1 cellular context compared by ENCODE assay signal in the genomic region with DNA sequence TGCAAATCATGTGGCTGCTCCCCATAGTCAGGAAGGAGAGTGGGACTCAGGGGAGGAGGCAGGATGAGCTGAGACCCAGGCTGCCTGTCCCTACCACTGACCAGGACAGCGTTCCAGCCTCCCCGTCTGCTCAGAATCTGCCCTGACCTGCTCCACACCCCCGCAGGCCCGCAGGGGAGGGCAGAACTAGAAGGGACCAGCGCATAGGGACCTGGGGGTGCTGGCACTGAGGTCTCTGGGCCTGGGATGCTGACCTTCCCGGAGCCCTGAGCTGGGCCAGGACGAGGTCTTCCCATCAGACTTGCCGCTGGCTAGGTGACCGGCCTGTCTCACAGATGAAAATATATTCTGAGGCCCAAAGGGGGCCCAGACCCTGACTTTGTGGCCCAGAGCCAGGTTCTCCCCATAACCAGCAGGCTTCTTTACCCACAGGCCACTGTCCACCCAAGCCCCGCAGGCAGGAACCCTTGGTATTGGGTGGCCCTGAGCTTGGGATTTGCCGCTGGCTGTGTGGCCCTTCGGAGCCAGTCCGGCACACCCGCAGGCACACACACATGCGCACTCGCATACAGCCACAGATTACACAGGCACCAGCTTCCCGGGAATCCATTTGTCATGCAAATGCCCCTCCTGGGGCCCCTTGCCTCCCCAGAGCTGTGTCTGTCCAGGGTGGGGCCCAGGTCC.
A peak's percentile ranks its signal among the peaks of the same experiment; 100 is the strongest.
TF ChIP-seq lines count a peak whose summit lies in the region.

No MANE protein-coding gene starts in this region.

TF ChIP-seq in HepG2, 621 proteins besides CTCF, POLR2A, EP300 and RAD21 (continued from another document and continues in another):
- TF ChIP-seq, protein P1, sequence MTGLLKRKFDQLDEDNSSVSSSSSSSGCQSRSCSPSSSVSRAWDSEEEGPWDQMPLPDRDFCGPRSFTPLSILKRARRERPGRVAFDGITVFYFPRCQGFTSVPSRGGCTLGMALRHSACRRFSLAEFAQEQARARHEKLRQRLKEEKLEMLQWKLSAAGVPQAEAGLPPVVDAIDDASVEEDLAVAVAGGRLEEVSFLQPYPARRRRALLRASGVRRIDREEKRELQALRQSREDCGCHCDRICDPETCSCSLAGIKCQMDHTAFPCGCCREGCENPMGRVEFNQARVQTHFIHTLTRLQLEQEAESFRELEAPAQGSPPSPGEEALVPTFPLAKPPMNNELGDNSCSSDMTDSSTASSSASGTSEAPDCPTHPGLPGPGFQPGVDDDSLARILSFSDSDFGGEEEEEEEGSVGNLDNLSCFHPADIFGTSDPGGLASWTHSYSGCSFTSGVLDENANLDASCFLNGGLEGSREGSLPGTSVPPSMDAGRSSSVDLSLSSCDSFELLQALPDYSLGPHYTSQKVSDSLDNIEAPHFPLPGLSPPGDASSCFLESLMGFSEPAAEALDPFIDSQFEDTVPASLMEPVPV (CRISPR knock-in tag; IDR thresholded peaks at IDR 0.05) = peak; percentile 63; the same call in 1 of the 2 replicates
- TF ChIP-seq ZKSCAN1 (IDR thresholded peaks at IDR 0.05; ENCODE audit: low read length) = no peak
- no peak for TF ChIP-seq JUND (CRISPR knock-in tag; IDR thresholded peaks at IDR 0.05)
- TF ChIP-seq SOX5 (CRISPR knock-in tag; IDR thresholded peaks at IDR 0.05; ENCODE audit: borderline replicate concordance) = peak; percentile 98
- peak; percentile 65; the same call in 1 of the 2 replicates for TF ChIP-seq PHF21A (CRISPR knock-in tag; IDR thresholded peaks at IDR 0.05)
- TF ChIP-seq ZNF891 (CRISPR knock-in tag; IDR thresholded peaks at IDR 0.05) = no peak
- peak; percentile 45; the same call in 1 of the 2 replicates for TF ChIP-seq RXRB (CRISPR knock-in tag; IDR thresholded peaks at IDR 0.05; ENCODE audit: borderline replicate concordance)
- TF ChIP-seq IRF2 (CRISPR knock-in tag; IDR thresholded peaks at IDR 0.05) = 0 out of 2 replicates have a peak, but pooled peaks have one; percentile 25
- 0 out of 2 replicates have a peak, but pooled peaks have one; percentile 61 for TF ChIP-seq ZNF567 (CRISPR knock-in tag; IDR thresholded peaks at IDR 0.05; ENCODE audit: borderline replicate concordance)
- TF ChIP-seq, protein P2, sequence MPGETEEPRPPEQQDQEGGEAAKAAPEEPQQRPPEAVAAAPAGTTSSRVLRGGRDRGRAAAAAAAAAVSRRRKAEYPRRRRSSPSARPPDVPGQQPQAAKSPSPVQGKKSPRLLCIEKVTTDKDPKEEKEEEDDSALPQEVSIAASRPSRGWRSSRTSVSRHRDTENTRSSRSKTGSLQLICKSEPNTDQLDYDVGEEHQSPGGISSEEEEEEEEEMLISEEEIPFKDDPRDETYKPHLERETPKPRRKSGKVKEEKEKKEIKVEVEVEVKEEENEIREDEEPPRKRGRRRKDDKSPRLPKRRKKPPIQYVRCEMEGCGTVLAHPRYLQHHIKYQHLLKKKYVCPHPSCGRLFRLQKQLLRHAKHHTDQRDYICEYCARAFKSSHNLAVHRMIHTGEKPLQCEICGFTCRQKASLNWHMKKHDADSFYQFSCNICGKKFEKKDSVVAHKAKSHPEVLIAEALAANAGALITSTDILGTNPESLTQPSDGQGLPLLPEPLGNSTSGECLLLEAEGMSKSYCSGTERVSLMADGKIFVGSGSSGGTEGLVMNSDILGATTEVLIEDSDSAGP (CRISPR knock-in tag; IDR thresholded peaks at IDR 0.05; ENCODE audit: borderline replicate concordance) = peak; percentile 43; the same call in 1 of the 2 replicates
- TF ChIP-seq ZNF816 (CRISPR knock-in tag; IDR thresholded peaks at IDR 0.05; ENCODE audit: borderline replicate concordance) = peak; percentile 78; the same call in 1 of the 2 replicates
- TF ChIP-seq, protein P3, sequence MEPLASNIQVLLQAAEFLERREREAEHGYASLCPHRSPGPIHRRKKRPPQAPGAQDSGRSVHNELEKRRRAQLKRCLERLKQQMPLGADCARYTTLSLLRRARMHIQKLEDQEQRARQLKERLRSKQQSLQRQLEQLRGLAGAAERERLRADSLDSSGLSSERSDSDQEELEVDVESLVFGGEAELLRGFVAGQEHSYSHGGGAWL (CRISPR knock-in tag; IDR thresholded peaks at IDR 0.05) = 0 out of 2 replicates have a peak, but pooled peaks have one; percentile 22
- TF ChIP-seq SAP130 (CRISPR knock-in tag; IDR thresholded peaks at IDR 0.05; ENCODE audit: low read depth) = peak; percentile 77
- 0 out of 2 replicates have a peak, but pooled peaks have one; percentile 23 for TF ChIP-seq TARDBP (CRISPR knock-in tag; IDR thresholded peaks at IDR 0.05)
- no peak for TF ChIP-seq CEBPB (IDR thresholded peaks at IDR 0.05; ENCODE audit: borderline replicate concordance, low read depth, low read length)
- TF ChIP-seq EEA1 (CRISPR knock-in tag; IDR thresholded peaks at IDR 0.05; ENCODE audit: borderline replicate concordance) = no peak
- TF ChIP-seq ZNF543 (CRISPR knock-in tag; IDR thresholded peaks at IDR 0.05) = 0 out of 2 replicates have a peak, but pooled peaks have one; percentile 42
- no peak for TF ChIP-seq ZNF335 (CRISPR knock-in tag; IDR thresholded peaks at IDR 0.05)
- no peak for TF ChIP-seq SNAI1 (CRISPR knock-in tag; IDR thresholded peaks at IDR 0.05; ENCODE audit: borderline replicate concordance)
- TF ChIP-seq ASH2L (IDR thresholded peaks at IDR 0.05; ENCODE audit: insufficient read length, low read depth, low read length) = no peak
- no peak for TF ChIP-seq ZNF737 (CRISPR knock-in tag; IDR thresholded peaks at IDR 0.05; ENCODE audit: borderline replicate concordance)
- peak; percentile 26; the same call in 1 of the 2 replicates for TF ChIP-seq ZNF777 (CRISPR knock-in tag; IDR thresholded peaks at IDR 0.05)
- no peak for TF ChIP-seq ZBTB42 (CRISPR knock-in tag; IDR thresholded peaks at IDR 0.05)
- TF ChIP-seq, protein P4, sequence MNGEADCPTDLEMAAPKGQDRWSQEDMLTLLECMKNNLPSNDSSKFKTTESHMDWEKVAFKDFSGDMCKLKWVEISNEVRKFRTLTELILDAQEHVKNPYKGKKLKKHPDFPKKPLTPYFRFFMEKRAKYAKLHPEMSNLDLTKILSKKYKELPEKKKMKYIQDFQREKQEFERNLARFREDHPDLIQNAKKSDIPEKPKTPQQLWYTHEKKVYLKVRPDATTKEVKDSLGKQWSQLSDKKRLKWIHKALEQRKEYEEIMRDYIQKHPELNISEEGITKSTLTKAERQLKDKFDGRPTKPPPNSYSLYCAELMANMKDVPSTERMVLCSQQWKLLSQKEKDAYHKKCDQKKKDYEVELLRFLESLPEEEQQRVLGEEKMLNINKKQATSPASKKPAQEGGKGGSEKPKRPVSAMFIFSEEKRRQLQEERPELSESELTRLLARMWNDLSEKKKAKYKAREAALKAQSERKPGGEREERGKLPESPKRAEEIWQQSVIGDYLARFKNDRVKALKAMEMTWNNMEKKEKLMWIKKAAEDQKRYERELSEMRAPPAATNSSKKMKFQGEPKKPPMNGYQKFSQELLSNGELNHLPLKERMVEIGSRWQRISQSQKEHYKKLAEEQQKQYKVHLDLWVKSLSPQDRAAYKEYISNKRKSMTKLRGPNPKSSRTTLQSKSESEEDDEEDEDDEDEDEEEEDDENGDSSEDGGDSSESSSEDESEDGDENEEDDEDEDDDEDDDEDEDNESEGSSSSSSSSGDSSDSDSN (CRISPR knock-in tag; IDR thresholded peaks at IDR 0.05) = peak; percentile 55
- no peak for TF ChIP-seq NR2F6 (IDR thresholded peaks at IDR 0.05)
- TF ChIP-seq NR2F6 (CRISPR knock-in tag; IDR thresholded peaks at IDR 0.05) = no peak
- TF ChIP-seq, protein P5, sequence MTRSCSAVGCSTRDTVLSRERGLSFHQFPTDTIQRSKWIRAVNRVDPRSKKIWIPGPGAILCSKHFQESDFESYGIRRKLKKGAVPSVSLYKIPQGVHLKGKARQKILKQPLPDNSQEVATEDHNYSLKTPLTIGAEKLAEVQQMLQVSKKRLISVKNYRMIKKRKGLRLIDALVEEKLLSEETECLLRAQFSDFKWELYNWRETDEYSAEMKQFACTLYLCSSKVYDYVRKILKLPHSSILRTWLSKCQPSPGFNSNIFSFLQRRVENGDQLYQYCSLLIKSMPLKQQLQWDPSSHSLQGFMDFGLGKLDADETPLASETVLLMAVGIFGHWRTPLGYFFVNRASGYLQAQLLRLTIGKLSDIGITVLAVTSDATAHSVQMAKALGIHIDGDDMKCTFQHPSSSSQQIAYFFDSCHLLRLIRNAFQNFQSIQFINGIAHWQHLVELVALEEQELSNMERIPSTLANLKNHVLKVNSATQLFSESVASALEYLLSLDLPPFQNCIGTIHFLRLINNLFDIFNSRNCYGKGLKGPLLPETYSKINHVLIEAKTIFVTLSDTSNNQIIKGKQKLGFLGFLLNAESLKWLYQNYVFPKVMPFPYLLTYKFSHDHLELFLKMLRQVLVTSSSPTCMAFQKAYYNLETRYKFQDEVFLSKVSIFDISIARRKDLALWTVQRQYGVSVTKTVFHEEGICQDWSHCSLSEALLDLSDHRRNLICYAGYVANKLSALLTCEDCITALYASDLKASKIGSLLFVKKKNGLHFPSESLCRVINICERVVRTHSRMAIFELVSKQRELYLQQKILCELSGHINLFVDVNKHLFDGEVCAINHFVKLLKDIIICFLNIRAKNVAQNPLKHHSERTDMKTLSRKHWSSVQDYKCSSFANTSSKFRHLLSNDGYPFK (CRISPR knock-in tag; IDR thresholded peaks at IDR 0.05; ENCODE audit: borderline replicate concordance) = peak; percentile 63; the same call in 1 of the 2 replicates
- TF ChIP-seq MAZ (IDR thresholded peaks at IDR 0.05; ENCODE audit: borderline replicate concordance, low read depth, low read length) = 0 out of 2 replicates have a peak, but pooled peaks have one; percentile 31
- TF ChIP-seq MAZ (CRISPR knock-in tag; IDR thresholded peaks at IDR 0.05; ENCODE audit: low read depth) = no peak
- TF ChIP-seq SOX13 (IDR thresholded peaks at IDR 0.05) = peak; percentile 87
- peak in 1 of 2 experiments; percentile 95; a peak in 2 of 4 replicates for TF ChIP-seq SOX13 (CRISPR knock-in tag; conservative IDR thresholded peaks at IDR 0.05 in 1 of 2, IDR thresholded peaks at IDR 0.05 in 1 of 2)
- TF ChIP-seq SMAD3 (CRISPR knock-in tag; IDR thresholded peaks at IDR 0.05) = 0 out of 2 replicates have a peak, but pooled peaks have one; percentile 9
- TF ChIP-seq, protein P6, sequence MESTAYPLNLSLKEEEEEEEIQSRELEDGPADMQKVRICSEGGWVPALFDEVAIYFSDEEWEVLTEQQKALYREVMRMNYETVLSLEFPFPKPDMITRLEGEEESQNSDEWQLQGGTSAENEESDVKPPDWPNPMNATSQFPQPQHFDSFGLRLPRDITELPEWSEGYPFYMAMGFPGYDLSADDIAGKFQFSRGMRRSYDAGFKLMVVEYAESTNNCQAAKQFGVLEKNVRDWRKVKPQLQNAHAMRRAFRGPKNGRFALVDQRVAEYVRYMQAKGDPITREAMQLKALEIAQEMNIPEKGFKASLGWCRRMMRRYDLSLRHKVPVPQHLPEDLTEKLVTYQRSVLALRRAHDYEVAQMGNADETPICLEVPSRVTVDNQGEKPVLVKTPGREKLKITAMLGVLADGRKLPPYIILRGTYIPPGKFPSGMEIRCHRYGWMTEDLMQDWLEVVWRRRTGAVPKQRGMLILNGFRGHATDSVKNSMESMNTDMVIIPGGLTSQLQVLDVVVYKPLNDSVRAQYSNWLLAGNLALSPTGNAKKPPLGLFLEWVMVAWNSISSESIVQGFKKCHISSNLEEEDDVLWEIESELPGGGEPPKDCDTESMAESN (CRISPR knock-in tag; conservative IDR thresholded peaks at IDR 0.05) = 0 out of 2 replicates have a peak, but pooled peaks have one; percentile 32
- TF ChIP-seq, protein P7, sequence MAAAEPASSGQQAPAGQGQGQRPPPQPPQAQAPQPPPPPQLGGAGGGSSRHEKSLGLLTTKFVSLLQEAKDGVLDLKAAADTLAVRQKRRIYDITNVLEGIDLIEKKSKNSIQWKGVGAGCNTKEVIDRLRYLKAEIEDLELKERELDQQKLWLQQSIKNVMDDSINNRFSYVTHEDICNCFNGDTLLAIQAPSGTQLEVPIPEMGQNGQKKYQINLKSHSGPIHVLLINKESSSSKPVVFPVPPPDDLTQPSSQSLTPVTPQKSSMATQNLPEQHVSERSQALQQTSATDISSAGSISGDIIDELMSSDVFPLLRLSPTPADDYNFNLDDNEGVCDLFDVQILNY (CRISPR knock-in tag; conservative IDR thresholded peaks at IDR 0.05) = no peak
- 0 out of 2 replicates have a peak, but pooled peaks have one; percentile 40 for TF ChIP-seq SNAPC2 (CRISPR knock-in tag; IDR thresholded peaks at IDR 0.05)
- TF ChIP-seq NFKB2 (CRISPR knock-in tag; IDR thresholded peaks at IDR 0.05; ENCODE audit: borderline replicate concordance) = 0 out of 2 replicates have a peak, but pooled peaks have one; percentile 57
- peak; percentile 44; the same call in 1 of the 3 replicates for TF ChIP-seq MXI1 (IDR thresholded peaks at IDR 0.05; ENCODE audit: borderline replicate concordance, low read depth, low read length)
- TF ChIP-seq PHF8 (CRISPR knock-in tag; IDR thresholded peaks at IDR 0.05) = peak; percentile 59
- TF ChIP-seq ZNF556 (CRISPR knock-in tag; IDR thresholded peaks at IDR 0.05; ENCODE audit: borderline replicate concordance) = 0 out of 2 replicates have a peak, but pooled peaks have one; percentile 44
- TF ChIP-seq POLR2G (IDR thresholded peaks at IDR 0.05; ENCODE audit: low read depth, low read length) = peak; percentile 56
- TF ChIP-seq MYC (CRISPR knock-in tag; IDR thresholded peaks at IDR 0.05; ENCODE audit: borderline replicate concordance) = peak; percentile 39; the same call in 1 of the 2 replicates
- 0 out of 2 replicates have a peak, but pooled peaks have one; percentile 8 for TF ChIP-seq HNRNPL (IDR thresholded peaks at IDR 0.05; ENCODE audit: low read depth, low read length)
- TF ChIP-seq PAF1 (CRISPR knock-in tag; IDR thresholded peaks at IDR 0.05) = no peak
- TF ChIP-seq SAFB2 (CRISPR knock-in tag; IDR thresholded peaks at IDR 0.05; ENCODE audit: borderline replicate concordance, low read depth) = 0 out of 2 replicates have a peak, but pooled peaks have one; percentile 8
- TF ChIP-seq SATB2 (CRISPR knock-in tag; IDR thresholded peaks at IDR 0.05) = 0 out of 2 replicates have a peak, but pooled peaks have one; percentile 41
- no peak for TF ChIP-seq ZMAT3 (CRISPR knock-in tag; conservative IDR thresholded peaks at IDR 0.05)
- no peak for TF ChIP-seq THYN1 (CRISPR knock-in tag; IDR thresholded peaks at IDR 0.05; ENCODE audit: borderline replicate concordance, low read depth)
- no peak for TF ChIP-seq SP2 (CRISPR knock-in tag; IDR thresholded peaks at IDR 0.05)
- no peak for TF ChIP-seq KDM2A (CRISPR knock-in tag; IDR thresholded peaks at IDR 0.05; ENCODE audit: borderline replicate concordance, low read depth)
- no peak for TF ChIP-seq ZNF549 (CRISPR knock-in tag; IDR thresholded peaks at IDR 0.05)
